In the genomic region with DNA sequence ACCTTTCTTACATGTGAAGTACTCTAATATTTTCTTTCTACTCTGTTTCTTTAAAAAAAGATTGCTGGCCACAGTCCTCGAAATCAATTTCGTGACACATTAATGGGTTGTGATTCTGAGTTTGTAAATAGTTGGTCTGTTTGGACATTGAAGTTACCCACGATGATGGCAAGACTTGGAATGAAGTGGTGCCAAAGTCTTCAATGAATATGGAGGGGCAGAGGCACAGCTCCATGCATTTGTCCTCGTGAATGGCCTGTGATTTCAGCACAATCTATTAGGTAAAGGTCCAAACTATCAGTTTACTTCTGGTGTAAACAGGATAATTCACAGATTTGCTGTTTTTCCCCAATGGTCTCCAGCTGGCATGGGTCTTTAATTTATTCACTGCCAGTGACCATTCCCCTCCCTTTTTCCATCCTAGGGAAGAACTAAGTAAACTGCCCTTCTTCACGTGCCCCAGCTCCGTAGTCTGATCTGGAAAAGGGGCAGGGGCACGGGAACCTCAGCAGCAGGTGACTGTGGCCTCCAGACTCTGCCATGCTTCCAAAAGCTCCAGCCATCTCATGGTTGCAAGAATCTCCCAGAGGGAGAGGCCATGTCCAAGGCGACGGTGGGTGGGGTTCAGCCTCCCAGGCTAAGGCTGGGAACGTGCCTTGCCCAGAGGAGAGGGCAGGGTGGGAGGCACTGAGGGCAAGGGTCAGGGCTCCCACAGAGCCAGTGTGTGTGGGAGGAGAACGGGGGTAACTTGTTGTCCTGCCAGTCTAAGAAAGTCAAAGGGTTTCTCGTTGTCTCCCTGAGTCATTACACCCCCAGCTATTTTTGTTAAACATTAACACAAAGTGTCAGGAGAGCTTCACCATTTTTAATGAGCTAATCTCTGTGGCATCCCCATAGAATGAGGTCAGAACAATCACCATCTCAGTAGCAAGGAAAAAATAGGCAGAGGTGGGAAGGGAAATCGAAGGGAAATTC, we compare ENCODE assay signal across 14 cellular contexts. TPM values are rescaled to one million over a fixed set of nuclear protein-coding genes. Genes with fewer than 3 reads are reported as not detected.
DNase-seq lines count a peak whose midpoint lies in the region; ATAC-seq and TF ChIP-seq lines count a peak whose summit lies in the region.
"Had no signal": no experiment of that assay in that cellular context is flagged by ENCODE, and none has a peak within 500 bp of the region (broad histone marks: within the 10 kb centered on the region; RNA-seq: fewer than 3 reads in every experiment).

No MANE protein-coding gene starts in this region.

- peaks cover 20% of the 10 kb centered on the region for H3K4me1 Mint-ChIP-seq in progenitor cell of endocrine pancreas (ENCODE audit: low read depth)

- H3K4me1 ChIP-seq in RWPE2 (ENCODE audit: insufficient read depth, poor library complexity, severe bottlenecking), result peaks cover 52% of the 10 kb centered on the region

- no peaks in the 10 kb centered on the region for H3K9me3 Mint-ChIP-seq in progenitor cell of endocrine pancreas (ENCODE audit: low read depth)
- H3K9me3 Mint-ChIP-seq: activated B cell treated with CpG ODN at 0.5 μM for 24 hours; activated naive CD4-positive, alpha-beta T cell treated with anti-CD3 and anti-CD28 coated beads for 36 hours; CD4-positive, CD25-positive, alpha-beta regulatory T cell had no signal

- peak overlapping the region; percentile 90 for H3K27ac Mint-ChIP-seq in progenitor cell of endocrine pancreas
- H3K27ac Mint-ChIP-seq: activated naive CD4-positive, alpha-beta T cell treated with anti-CD3 and anti-CD28 coated beads for 36 hours; CD4-positive, CD25-positive, alpha-beta regulatory T cell had no signal

- ATAC-seq in RWPE2 (ENCODE audit: low read depth) (peak; percentile 55), HG02798 (IDR thresholded peaks at IDR 0.05; ENCODE audit: poor library complexity, unreplicated experiment) (no peak)

- H3K36me3 Mint-ChIP-seq in progenitor cell of endocrine pancreas (ENCODE audit: insufficient read depth), result no peaks in the 10 kb centered on the region
- H3K36me3 Mint-ChIP-seq: CD4-positive, CD25-positive, alpha-beta regulatory T cell had no signal

- H3K27me3 Mint-ChIP-seq in progenitor cell of endocrine pancreas, result peaks cover 15% of the 10 kb centered on the region
- H3K27me3 Mint-ChIP-seq: activated B cell treated with CpG ODN at 0.5 μM for 24 hours had no signal

- H3K27ac ChIP-seq in RWPE2 (ENCODE audit: poor library complexity, severe bottlenecking), result peak overlapping the region; percentile 48

- in situ Hi-C loops in G401 (cut with HindIII; ENCODE audit: low sequenced_read_pairs), result no loop called here

- no peaks in the 10 kb centered on the region for H3K9me3 ChIP-seq in RWPE2 (ENCODE audit: severe bottlenecking)
- H3K9me3 ChIP-seq: prostate gland had no signal

- no peak overlapping the region for H3K4me3 ChIP-seq in RWPE2 (ENCODE audit: severe bottlenecking)
- H3K4me3 ChIP-seq in fibroblast of villous mesenchyme (ENCODE audit: low read depth, low read length), result no peak overlapping the region
- H3K4me3 ChIP-seq: prostate gland had no signal

- TF ChIP-seq CTCF in RWPE2 (IDR thresholded peaks at IDR 0.05; ENCODE audit: poor library complexity, severe bottlenecking) (no peak), fibroblast of villous mesenchyme (IDR thresholded peaks at IDR 0.05; ENCODE audit: insufficient read depth, low read depth, low read length) (no peak), progenitor cell of endocrine pancreas (IDR thresholded peaks at IDR 0.05; ENCODE audit: unreplicated experiment) (no peak)

- no peak overlapping the region for H3K4me3 Mint-ChIP-seq in progenitor cell of endocrine pancreas (ENCODE audit: low read depth)
- H3K4me3 Mint-ChIP-seq: activated B cell treated with CpG ODN at 0.5 μM for 24 hours; activated naive CD4-positive, alpha-beta T cell treated with anti-CD3 and anti-CD28 coated beads for 36 hours; CD4-positive, CD25-positive, alpha-beta regulatory T cell had no signal

- DNase-seq in DMS53 treated with DMSO at 0.1 percent for 48 hours (lab: John Stamatoyannopoulos, UW; ENCODE audit: unreplicated experiment) (peak; percentile 83), RWPE2 (ENCODE audit: low spot score) (no peak), fibroblast of villous mesenchyme (ENCODE audit: low read depth) (peak; percentile 29), progenitor cell of endocrine pancreas (ENCODE audit: low spot score, unreplicated experiment) (no peak), G401 (ENCODE audit: low spot score) (no peak), NCI-H2196 treated with DMSO at 0.1 percent for 48 hours (lab: John Stamatoyannopoulos, UW; ENCODE audit: unreplicated experiment) (no peak), SKM-1 (lab: John Stamatoyannopoulos, UW; ENCODE audit: unreplicated experiment) (no peak)
- DNase-seq: activated B cell treated with CpG ODN at 0.5 μM for 24 hours; activated naive CD4-positive, alpha-beta T cell treated with anti-CD3 and anti-CD28 coated beads for 36 hours; CD4-positive, CD25-positive, alpha-beta regulatory T cell; KBM-7; NCI-H82 had no signal

- H3K27me3 ChIP-seq in RWPE2 (ENCODE audit: insufficient read depth, poor library complexity, severe bottlenecking), result no peaks in the 10 kb centered on the region

- no peaks in the 10 kb centered on the region for H3K36me3 ChIP-seq in RWPE2 (ENCODE audit: low read depth)
- H3K36me3 ChIP-seq: prostate gland had no signal

RNA-seq across cellular contexts. Expression of a gene that starts 16.9 kb away (rescaled TPM):
- 19.6 and 21.6 TPM in 2 replicates for total RNA-seq in fibroblast of villous mesenchyme
- total RNA-seq in progenitor cell of endocrine pancreas, result 46.1 and 50.1 TPM in 2 replicates
- total RNA-seq in G401 (2014; rRNA removed; shearing (Covaris generic)), result 13.7 and 20.7 TPM in 2 replicates

RNA-seq across cellular contexts. Expression of a gene that starts 36.6 kb away (rescaled TPM):
- total RNA-seq in fibroblast of villous mesenchyme (24.2 and 39.7 TPM in 2 replicates), progenitor cell of endocrine pancreas (54.8 and 59.9 TPM in 2 replicates)
- 3.4 and 5.3 TPM in 2 replicates for total RNA-seq in G401 (2014; rRNA removed; shearing (Covaris generic))

RNA-seq across cellular contexts. Expression of a gene that starts 49.7 kb away (rescaled TPM):
- total RNA-seq in fibroblast of villous mesenchyme (under 0.01 and 0.32 TPM in 2 replicates), progenitor cell of endocrine pancreas (2.4 and 3.2 TPM in 2 replicates)
- 0.49 TPM in 1 of 2 replicates, not detected in the other for total RNA-seq in G401 (2014; rRNA removed; shearing (Covaris generic))

Comparison
In these comparisons a context has a peak if more than half of its experiments do, and no peak if none do; other contexts are left out.
1. DNase-seq: peak in DMS53 treated with DMSO at 0.1 percent for 48 hours (single experiment) and fibroblast of villous mesenchyme (single experiment); none in RWPE2 (single experiment), progenitor cell of endocrine pancreas (single experiment), G401 (single experiment), NCI-H2196 treated with DMSO at 0.1 percent for 48 hours (single experiment) and SKM-1 (single experiment).